39 cellular contexts compared by ENCODE assay signal in the genomic region with DNA sequence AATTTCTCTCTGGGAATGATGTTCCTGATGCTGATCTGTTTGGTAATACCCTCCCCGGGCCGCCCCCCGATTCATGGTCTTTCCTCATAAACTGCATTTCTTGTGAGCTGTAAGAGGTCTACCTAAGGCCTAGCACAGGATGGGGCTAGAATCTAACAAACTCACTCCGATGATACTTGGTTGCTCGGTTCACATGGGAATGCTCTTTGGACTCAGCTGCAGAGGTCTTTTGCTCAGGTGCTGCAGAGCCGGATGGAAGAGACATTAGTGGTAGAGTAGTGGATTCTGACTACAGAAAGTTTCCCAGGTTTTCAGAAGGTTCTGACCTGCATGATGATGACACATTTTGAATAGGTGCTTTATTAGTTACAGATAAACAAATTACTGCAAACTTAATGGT. TPM values are rescaled to one million over a fixed set of nuclear protein-coding genes. Genes with fewer than 3 reads are reported as not detected.
"Had no signal": no experiment of that assay in that cellular context is flagged by ENCODE, and none has a peak within 500 bp of the region (broad histone marks: within the 10 kb centered on the region; RNA-seq: fewer than 3 reads in every experiment).

No MANE protein-coding gene starts in this region.

- H3K4me1 ChIP-seq: body of pancreas, breast epithelium had no signal

- FAIRE-seq: astrocyte, TTC549 had no signal

- DNase-seq: activated B cell treated with CpG ODN at 0.5 μM for 24 hours; activated CD4-positive, alpha-beta memory T cell treated with anti-CD3 and anti-CD28 coated beads for 36 hours; activated CD4-positive, alpha-beta T cell treated with anti-CD3 and anti-CD28 coated beads for 4 hours; activated CD4-positive, alpha-beta T cell treated with anti-CD3 and anti-CD28 coated beads, Interleukin-2, amount 10 ng/mL, durations not matched to agents 24 days and 14 days; activated CD4-positive, alpha-beta T cell treated with anti-CD3 and anti-CD28 coated beads, Interleukin-2, amount 50 U/mL, for 1 hour; activated CD4-positive, alpha-beta T cell treated with anti-CD3 and anti-CD28 coated beads, Interleukin-2, amount 50 U/mL, for 4 hours; activated CD4-positive, CD25-positive, alpha-beta regulatory T cell treated with anti-CD3 and anti-CD28 coated beads, Interleukin-2, amount 50 U/mL, for 72 hours; activated CD8-positive, alpha-beta memory T cell treated with anti-CD3 and anti-CD28 coated beads, Interleukin-2, amount 50 U/mL, for 4 hours; activated CD8-positive, alpha-beta T cell treated with anti-CD3 and anti-CD28 coated beads for 36 hours; activated effector memory CD4-positive, alpha-beta T cell treated with anti-CD3 and anti-CD28 coated beads, Interleukin-2, amount 50 U/mL, for 16 hours; activated gamma-delta T cell treated with Interleukin-2 at 50 U/mL for 16 hours; activated naive CD4-positive, alpha-beta T cell; activated naive CD4-positive, alpha-beta T cell treated with anti-CD3 and anti-CD28 coated beads for 36 hours; activated naive CD4-positive, alpha-beta T cell treated with anti-CD3 and anti-CD28 coated beads, Interleukin-2, amount 50 U/mL, for 16 hours; activated naive CD8-positive, alpha-beta T cell treated with anti-CD3 and anti-CD28 coated beads, Interleukin-2, amount 10 ng/mL, durations not matched to agents 7 days and 5 days; activated T-cell treated with anti-CD3 and anti-CD28 coated beads for 4 hours; activated T-cell treated with anti-CD3 and anti-CD28 coated beads, Interleukin-2, amount 50 U/mL, for 1 hour; activated T-cell treated with anti-CD3 and anti-CD28 coated beads, Interleukin-2, amount 50 U/mL, for 48 hours; adrenal gland; amniotic stem cell; body of pancreas; brain microvascular endothelial cell; central memory CD4-positive, alpha-beta T cell; T-cell; T-helper 2 cell; T-helper 9 cell had no signal

- H3K9me3 Mint-ChIP-seq: activated B cell treated with CpG ODN at 0.5 μM for 24 hours; activated CD4-positive, alpha-beta memory T cell treated with anti-CD3 and anti-CD28 coated beads for 36 hours; activated CD4-positive, alpha-beta T cell treated with anti-CD3 and anti-CD28 coated beads, Interleukin-2, amount 10 ng/mL, durations not matched to agents 24 days and 14 days; activated CD8-positive, alpha-beta T cell treated with anti-CD3 and anti-CD28 coated beads for 36 hours; activated naive CD4-positive, alpha-beta T cell treated with anti-CD3 and anti-CD28 coated beads for 36 hours; activated naive CD4-positive, alpha-beta T cell treated with anti-CD3 and anti-CD28 coated beads, Interleukin-2, amount 50 U/mL, for 72 hours; activated naive CD8-positive, alpha-beta T cell treated with anti-CD3 and anti-CD28 coated beads, Interleukin-2, amount 10 ng/mL, durations not matched to agents 7 days and 5 days; activated T-helper 1 cell treated with anti-CD3 and anti-CD28 coated beads, Interleukin-12 subunit alpha, Interleukin-12 subunit beta, Interleukin-2, Interleukin-4 antibody, amounts not matched to agents 30 ng/mL and 10 ng/mL and 1 ng/mL, durations not matched to agents 14 hours and 24 hours and 36 hours; activated T-helper 17 cell treated with anti-CD3 and anti-CD28 coated beads, Interleukin-2, amount 50 U/mL, for 72 hours; T-cell; T-helper 2 cell treated with Interferon-gamma antibody and Interleukin-4, amounts not matched to agents 5 μg/mL and 100 μg/mL, for 36 hours had no signal

- H3K4me3 Mint-ChIP-seq: activated B cell treated with CpG ODN at 0.5 μM for 24 hours; activated CD4-positive, alpha-beta memory T cell treated with anti-CD3 and anti-CD28 coated beads for 36 hours; activated CD4-positive, alpha-beta T cell treated with anti-CD3 and anti-CD28 coated beads, Interleukin-2, amount 10 ng/mL, durations not matched to agents 24 days and 14 days; activated CD8-positive, alpha-beta T cell treated with anti-CD3 and anti-CD28 coated beads for 36 hours; activated naive CD4-positive, alpha-beta T cell treated with anti-CD3 and anti-CD28 coated beads for 36 hours; activated naive CD8-positive, alpha-beta T cell treated with anti-CD3 and anti-CD28 coated beads, Interleukin-2, amount 10 ng/mL, durations not matched to agents 7 days and 5 days; activated T-helper 1 cell treated with anti-CD3 and anti-CD28 coated beads, Interleukin-12 subunit alpha, Interleukin-12 subunit beta, Interleukin-2, Interleukin-4 antibody, amounts not matched to agents 30 ng/mL and 10 ng/mL and 1 ng/mL, durations not matched to agents 14 hours and 24 hours and 36 hours; activated T-helper 17 cell treated with anti-CD3 and anti-CD28 coated beads, Interleukin-2, amount 50 U/mL, for 72 hours; T-cell; T-helper 2 cell treated with Interferon-gamma antibody and Interleukin-4, amounts not matched to agents 5 μg/mL and 100 μg/mL, for 36 hours had no signal

- H3K27ac ChIP-seq: adrenal gland, body of pancreas, brain microvascular endothelial cell, breast epithelium, VCaP had no signal

- H3K27me3 ChIP-seq: adrenal gland, body of pancreas, brain microvascular endothelial cell, breast epithelium had no signal

- H3K9me3 ChIP-seq: adrenal gland, body of pancreas, breast epithelium had no signal

- H3K27ac Mint-ChIP-seq: activated B cell treated with CpG ODN at 0.5 μM for 24 hours; activated CD4-positive, alpha-beta memory T cell treated with anti-CD3 and anti-CD28 coated beads for 36 hours; activated CD4-positive, alpha-beta T cell treated with anti-CD3 and anti-CD28 coated beads, Interleukin-2, amount 10 ng/mL, durations not matched to agents 24 days and 14 days; activated CD8-positive, alpha-beta T cell treated with anti-CD3 and anti-CD28 coated beads for 36 hours; activated naive CD4-positive, alpha-beta T cell treated with anti-CD3 and anti-CD28 coated beads for 36 hours; activated naive CD4-positive, alpha-beta T cell treated with anti-CD3 and anti-CD28 coated beads, Interleukin-2, amount 50 U/mL, for 72 hours; activated naive CD8-positive, alpha-beta T cell treated with anti-CD3 and anti-CD28 coated beads, Interleukin-2, amount 10 ng/mL, durations not matched to agents 7 days and 5 days; activated T-helper 1 cell treated with anti-CD3 and anti-CD28 coated beads, Interleukin-12 subunit alpha, Interleukin-12 subunit beta, Interleukin-2, Interleukin-4 antibody, amounts not matched to agents 30 ng/mL and 10 ng/mL and 1 ng/mL, durations not matched to agents 14 hours and 24 hours and 36 hours; activated T-helper 17 cell treated with anti-CD3 and anti-CD28 coated beads, Interleukin-2, amount 50 U/mL, for 72 hours; T-cell; T-helper 2 cell treated with Interferon-gamma antibody and Interleukin-4, amounts not matched to agents 5 μg/mL and 100 μg/mL, for 36 hours had no signal

- H3K27me3 Mint-ChIP-seq: activated B cell treated with CpG ODN at 0.5 μM for 24 hours; activated CD4-positive, alpha-beta memory T cell treated with anti-CD3 and anti-CD28 coated beads for 36 hours; activated CD4-positive, alpha-beta T cell treated with anti-CD3 and anti-CD28 coated beads, Interleukin-2, amount 10 ng/mL, durations not matched to agents 24 days and 14 days; activated CD8-positive, alpha-beta T cell treated with anti-CD3 and anti-CD28 coated beads for 36 hours; activated naive CD8-positive, alpha-beta T cell treated with anti-CD3 and anti-CD28 coated beads, Interleukin-2, amount 10 ng/mL, durations not matched to agents 7 days and 5 days; activated T-helper 17 cell treated with anti-CD3 and anti-CD28 coated beads, Interleukin-2, amount 50 U/mL, for 72 hours; T-cell had no signal

- ATAC-seq: activated CD8-positive, alpha-beta T cell treated with anti-CD3 and anti-CD28 coated beads for 36 hours; activated naive CD4-positive, alpha-beta T cell treated with anti-CD3 and anti-CD28 coated beads, Interleukin-2, amount 50 U/mL, for 72 hours; activated T-helper 17 cell treated with anti-CD3 and anti-CD28 coated beads, Interleukin-2, amount 50 U/mL, for 72 hours; body of pancreas; T-cell had no signal

- H3K4me3 ChIP-seq: adrenal gland, body of pancreas, breast epithelium had no signal

RNA-seq across cellular contexts. Expression of a gene that starts 8.3 kb away (rescaled TPM):
- total RNA-seq: activated CD4-positive, alpha-beta T cell treated with anti-CD3 and anti-CD28 coated beads, Interleukin-2, amount 10 ng/mL, durations not matched to agents 24 days and 14 days; body of pancreas; cardiac septum had no signal
- polyA plus RNA-seq: aorta had no signal

RNA-seq across cellular contexts. Expression of a gene that starts 36.5 kb away (rescaled TPM):
- total RNA-seq: activated B cell treated with CpG ODN at 0.5 μM for 24 hours; activated CD4-positive, alpha-beta memory T cell treated with anti-CD3 and anti-CD28 coated beads for 36 hours; activated CD4-positive, alpha-beta T cell treated with anti-CD3 and anti-CD28 coated beads, Interleukin-2, amount 10 ng/mL, durations not matched to agents 24 days and 14 days; activated CD8-positive, alpha-beta memory T cell treated with anti-CD3 and anti-CD28 coated beads for 36 hours; activated CD8-positive, alpha-beta T cell treated with anti-CD3 and anti-CD28 coated beads for 36 hours; activated naive CD4-positive, alpha-beta T cell treated with anti-CD3 and anti-CD28 coated beads for 36 hours; activated naive CD4-positive, alpha-beta T cell treated with anti-CD3 and anti-CD28 coated beads, Interleukin-2, amount 50 U/mL, for 72 hours; activated naive CD8-positive, alpha-beta T cell treated with anti-CD3 and anti-CD28 coated beads, Interleukin-2, amount 10 ng/mL, durations not matched to agents 7 days and 5 days; activated T-helper 1 cell treated with anti-CD3 and anti-CD28 coated beads, Interleukin-12 subunit alpha, Interleukin-12 subunit beta, Interleukin-2, Interleukin-4 antibody, amounts not matched to agents 30 ng/mL and 10 ng/mL and 1 ng/mL, durations not matched to agents 14 hours and 24 hours and 36 hours; activated T-helper 17 cell treated with anti-CD3 and anti-CD28 coated beads, Interleukin-2, amount 50 U/mL, for 72 hours; body of pancreas; cardiac septum; cerebellum; T-helper 1 cell treated with Interleukin-12 subunit alpha and Interleukin-12 subunit beta and Interleukin-4 antibody, amounts not matched to agents 30 ng/mL and 1 ng/mL, for 36 hours had no signal
- polyA plus RNA-seq: aorta had no signal
